Comparison of ENCODE assay signal across 1 cellular context in genomic region chr7:135791543-135792120, GRCh38.
TF ChIP-seq lines count a peak whose summit lies in the region.

No MANE protein-coding gene starts in this region.

TF ChIP-seq in HepG2, 621 proteins besides CTCF, POLR2A, EP300 and RAD21:
- peak; percentile 63 for TF ChIP-seq HNF4A (CRISPR knock-in tag; IDR thresholded peaks at IDR 0.05)
- no peak for TF ChIP-seq ZNF296 (CRISPR knock-in tag; conservative IDR thresholded peaks at IDR 0.05)
- TF ChIP-seq SNAPC2 (CRISPR knock-in tag; IDR thresholded peaks at IDR 0.05), result no peak
- TF ChIP-seq NFYB (CRISPR knock-in tag; IDR thresholded peaks at IDR 0.05), result no peak
- no peak for TF ChIP-seq BATF2 (CRISPR knock-in tag; IDR thresholded peaks at IDR 0.05)
- no peak for TF ChIP-seq TAF15 (IDR thresholded peaks at IDR 0.05; ENCODE audit: low read depth, low read length, poor library complexity, severe bottlenecking)
TF ChIP-seq in HepG2: peak in this region for 1.
